2 cellular contexts compared by ENCODE assay signal in genomic region chr5:78705826-78706225, GRCh38.
TF ChIP-seq lines count a peak whose summit lies in the region.

No MANE protein-coding gene starts in this region.

TF ChIP-seq in GM23338, 12 proteins besides CTCF, POLR2A, EP300 and RAD21:
- TF ChIP-seq ZNF462 (CRISPR knock-in tag; IDR thresholded peaks at IDR 0.05) = no peak
- TF ChIP-seq JUNB (IDR thresholded peaks at IDR 0.05; ENCODE audit: unreplicated experiment) = no peak
- TF ChIP-seq REST (IDR thresholded peaks at IDR 0.05; ENCODE audit: unreplicated experiment) = no peak
- no peak for TF ChIP-seq EZH2phosphoT487 (IDR thresholded peaks at IDR 0.05; ENCODE audit: unreplicated experiment)
- no peak for TF ChIP-seq ZNF331 (CRISPR knock-in tag; IDR thresholded peaks at IDR 0.05; ENCODE audit: low read depth)
- TF ChIP-seq ETS1 (IDR thresholded peaks at IDR 0.05) = no peak

TF ChIP-seq in H1, 55 proteins besides CTCF, POLR2A, EP300 and RAD21:
- TF ChIP-seq ATF3 (IDR thresholded peaks at IDR 0.05; ENCODE audit: insufficient read depth, low read depth, low read length) (no peak), SP4 (IDR thresholded peaks at IDR 0.05; ENCODE audit: low read length) (no peak), GTF2F1 (IDR thresholded peaks at IDR 0.05; ENCODE audit: borderline replicate concordance, low read depth, low read length) (no peak), CHD7 (IDR thresholded peaks at IDR 0.05; ENCODE audit: insufficient replicate concordance, low read length) (no peak), TAF7 (optimal IDR thresholded peaks at IDR 0.05; ENCODE audit: borderline replicate concordance, low read depth, low read length) (no peak), KDM5A (IDR thresholded peaks at IDR 0.05; ENCODE audit: low read length) (no peak), HDAC2 (IDR thresholded peaks at IDR 0.05; ENCODE audit: borderline replicate concordance in 1 of 2, low read depth in 2 of 2, low read length in 2 of 2) (no peak), KDM4A (IDR thresholded peaks at IDR 0.05; ENCODE audit: low read depth, low read length, severe bottlenecking) (no peak), TCF12 (IDR thresholded peaks at IDR 0.05; ENCODE audit: low read depth, low read length) (no peak), USF2 (IDR thresholded peaks at IDR 0.05; ENCODE audit: low read length) (no peak), CHD1 (IDR thresholded peaks at IDR 0.05; ENCODE audit: low read depth, low read length) (no peak), JUN (IDR thresholded peaks at IDR 0.05; ENCODE audit: low read depth, low read length) (no peak), NRF1 (IDR thresholded peaks at IDR 0.05; ENCODE audit: low read depth, low read length) (no peak)
